ENCODE assay signal across 14 cellular contexts in the genomic region with DNA sequence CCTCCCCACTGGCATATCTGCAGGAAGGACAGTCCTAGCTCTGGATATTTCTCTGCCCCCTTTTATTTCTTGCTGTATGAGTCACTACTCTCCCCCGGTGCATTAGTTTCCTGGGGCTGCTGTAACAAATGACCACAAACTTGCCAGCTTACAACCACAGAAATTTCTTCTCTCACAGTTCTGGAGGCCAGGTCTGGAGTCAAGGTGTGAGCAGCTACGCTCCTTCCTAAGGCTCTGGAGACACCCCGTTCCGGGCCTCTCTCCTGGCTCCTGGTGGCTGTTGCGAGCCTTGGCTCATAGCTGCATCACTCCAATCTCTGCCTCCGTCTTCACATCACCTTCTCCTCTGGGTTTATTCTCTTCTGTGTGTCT. TPM values are rescaled to one million over a fixed set of nuclear protein-coding genes. Genes with fewer than 3 reads are reported as not detected.
DNase-seq lines count a peak whose midpoint lies in the region; ATAC-seq and TF ChIP-seq lines count a peak whose summit lies in the region.
"Had no signal": no experiment of that assay in that cellular context is flagged by ENCODE, and none has a peak within 500 bp of the region (broad histone marks: within the 10 kb centered on the region; RNA-seq: fewer than 3 reads in every experiment).

No MANE protein-coding gene starts in this region.

- H2BK15ac ChIP-seq in neuronal stem cell (ENCODE audit: low read length), result no peak overlapping the region

- peaks cover 5% of the 10 kb centered on the region for H3K4me1 ChIP-seq in foreskin keratinocyte
- H3K4me1 ChIP-seq in neuronal stem cell (ENCODE audit: control insufficient read depth in 2 of 2, insufficient read depth in 1 of 2, low read depth in 1 of 2, low read length in 2 of 2), result peaks cover 2 to 10% of the 10 kb centered on the region in 2 donors
- H3K4me1 ChIP-seq: parathyroid adenoma had no signal

- no peak overlapping the region for H4K8ac ChIP-seq in neuronal stem cell (ENCODE audit: low read depth, low read length)

- H2AK5ac ChIP-seq in neuronal stem cell (ENCODE audit: low read depth, low read length), result no peak overlapping the region

- no peaks in the 10 kb centered on the region for H3K4me1 Mint-ChIP-seq in stimulated activated effector memory CD8-positive, alpha-beta T cell treated with anti-CD3 and anti-CD28 coated beads, Interleukin-12 subunit alpha, Interleukin-12 subunit beta, amount 100 ng/mL, for 72 hours

- H3K4me3 Mint-ChIP-seq in stimulated activated effector memory CD8-positive, alpha-beta T cell treated with anti-CD3 and anti-CD28 coated beads, Interleukin-12 subunit alpha, Interleukin-12 subunit beta, amount 100 ng/mL, for 72 hours, result no peak overlapping the region

- no peak overlapping the region for H3K18ac ChIP-seq in neuronal stem cell (ENCODE audit: low read length)

- H3K4me3 ChIP-seq in neuronal stem cell (ENCODE audit: low read length in 2 of 2), result no peak overlapping the region
- H3K4me3 ChIP-seq: SK-N-MC had no signal

- no CpG with 5 or more reads among the region's 6 CpGs for WGBS in neuronal stem cell (ENCODE audit: extremely low coverage in 2 of 2, insufficient read length in 2 of 2, insufficient replicate concordance in 1 of 2), 2 donors

- no peak overlapping the region for H3K14ac ChIP-seq in neuronal stem cell (ENCODE audit: low read length)

- ATAC-seq in Right ventricle myocardium inferior, result peak; percentile 38
- no peak for ATAC-seq in Right ventricle myocardium superior (ENCODE audit: poor library complexity)
- peak; percentile 75 for ATAC-seq in foreskin keratinocyte
- ATAC-seq in stimulated activated effector memory CD8-positive, alpha-beta T cell treated with anti-CD3 and anti-CD28 coated beads, Interleukin-12 subunit alpha, Interleukin-12 subunit beta, amount 100 ng/mL, for 72 hours, result peak; percentile 42
- ATAC-seq in GM18498 (IDR thresholded peaks at IDR 0.05; ENCODE audit: unreplicated experiment), result no peak

- H3K9ac ChIP-seq in neuronal stem cell (ENCODE audit: low read depth, low read length, poor library complexity), result no peak overlapping the region
- H3K9ac ChIP-seq: parathyroid adenoma had no signal

- no peak overlapping the region for H4K91ac ChIP-seq in neuronal stem cell (ENCODE audit: low read depth, low read length, poor library complexity)

- intact Hi-C loops in Right ventricle myocardium inferior (cut with DNase I) (no loop called here), Right ventricle myocardium superior (cut with DNase I) (no loop called here)

- H2AFZ ChIP-seq in neuronal stem cell (ENCODE audit: low read length), result no peak overlapping the region
- H2AFZ ChIP-seq: parathyroid adenoma had no signal

- DNase-seq in Right ventricle myocardium inferior (ENCODE audit: missing footprints) (no peak), Right ventricle myocardium superior (no peak), UCSD-AML1 (lab: John Stamatoyannopoulos, UW; ENCODE audit: unreplicated experiment) (peak; percentile 29), foreskin keratinocyte (peak; percentile 47 to 68), neuronal stem cell (ENCODE audit: low spot score) (no peak), ureter (ENCODE audit: low spot score) (no peak)
- DNase-seq in stimulated activated effector memory CD8-positive, alpha-beta T cell treated with anti-CD3 and anti-CD28 coated beads, Interleukin-12 subunit alpha, Interleukin-12 subunit beta, amount 100 ng/mL, for 72 hours (ENCODE audit: low spot score in 2 of 2), result no peak
- DNase-seq: activated CD4-positive, alpha-beta T cell treated with anti-CD3 and anti-CD28 coated beads for 4 hours; activated effector memory CD4-positive, alpha-beta T cell treated with Interleukin-2 at 50 U/mL for 16 hours; NCI-H146; NCI-H82 had no signal

- H3K23ac ChIP-seq in neuronal stem cell (ENCODE audit: low read depth, low read length, poor library complexity), result no peak overlapping the region

- H2BK120ac ChIP-seq in neuronal stem cell (ENCODE audit: low read depth, low read length), result no peak overlapping the region

- H3K9me3 ChIP-seq in neuronal stem cell (replicated peaks in 1 of 2; ENCODE audit: control insufficient read depth in 2 of 2, insufficient read depth in 1 of 2, low read depth in 1 of 2, low read length in 2 of 2), result no peaks in the 10 kb centered on the region

- H3K27ac ChIP-seq in foreskin keratinocyte, result no peak overlapping the region
- no peak overlapping the region for H3K27ac ChIP-seq in neuronal stem cell (replicated peaks; ENCODE audit: low read length)
- H3K27ac ChIP-seq: parathyroid adenoma, SK-N-MC had no signal

- H3K79me1 ChIP-seq in neuronal stem cell (ENCODE audit: low read depth, low read length), result no peaks in the 10 kb centered on the region

- H3K9me3 Mint-ChIP-seq in stimulated activated effector memory CD8-positive, alpha-beta T cell treated with anti-CD3 and anti-CD28 coated beads, Interleukin-12 subunit alpha, Interleukin-12 subunit beta, amount 100 ng/mL, for 72 hours, result peaks cover 10% of the 10 kb centered on the region

- TF ChIP-seq CTCF in foreskin keratinocyte (conservative IDR thresholded peaks at IDR 0.05), result no peak

- H2BK5ac ChIP-seq in neuronal stem cell (ENCODE audit: low read length), result no peak overlapping the region

- H2BK12ac ChIP-seq in neuronal stem cell (ENCODE audit: low read length), result no peak overlapping the region

- no peaks in the 10 kb centered on the region for H3K36me3 ChIP-seq in neuronal stem cell (replicated peaks in 1 of 2; ENCODE audit: control insufficient read depth in 2 of 2, insufficient read depth in 2 of 2, low read length in 2 of 2)

- H3K36me3 Mint-ChIP-seq in stimulated activated effector memory CD8-positive, alpha-beta T cell treated with anti-CD3 and anti-CD28 coated beads, Interleukin-12 subunit alpha, Interleukin-12 subunit beta, amount 100 ng/mL, for 72 hours, result no peaks in the 10 kb centered on the region

- no peak overlapping the region for H3K4ac ChIP-seq in neuronal stem cell (ENCODE audit: low read length)

- H3K27me3 ChIP-seq in foreskin keratinocyte (no peaks in the 10 kb centered on the region), neuronal stem cell (ENCODE audit: control insufficient read depth in 3 of 3, insufficient read depth in 3 of 3, low read depth in 1 of 3, low read length in 3 of 3) (no peaks in the 10 kb centered on the region)

- no peak overlapping the region for H3K4me2 ChIP-seq in neuronal stem cell (ENCODE audit: insufficient read depth, low read length, poor library complexity, severe bottlenecking)

- no peak overlapping the region for H3K27ac Mint-ChIP-seq in stimulated activated effector memory CD8-positive, alpha-beta T cell treated with anti-CD3 and anti-CD28 coated beads, Interleukin-12 subunit alpha, Interleukin-12 subunit beta, amount 100 ng/mL, for 72 hours

RNA-seq across cellular contexts. Expression of gene PTPRM, which starts 34.1 kb away (rescaled TPM):
- 102 TPM for total RNA-seq in Right ventricle myocardium inferior
- total RNA-seq in Right ventricle myocardium superior, result 101 TPM
- total RNA-seq in foreskin keratinocyte, result 8.4 and 17.9 TPM in 2 replicates
- 6.2 and 9.7 TPM in 2 replicates for polyA plus RNA-seq in foreskin keratinocyte
- polyA plus RNA-seq in neuronal stem cell (2013, experiment 1 of 2), result 12.6 TPM
- 10.1 TPM for polyA plus RNA-seq in neuronal stem cell (2013, experiment 2 of 2)
- total RNA-seq in ureter, result 148 TPM

Comparison
In these comparisons a context has a peak if more than half of its experiments do, and no peak if none do; other contexts are left out.
1. ATAC-seq: peak in Right ventricle myocardium inferior (single experiment), foreskin keratinocyte (single experiment) and stimulated activated effector memory CD8-positive, alpha-beta T cell treated with anti-CD3 and anti-CD28 coated beads, Interleukin-12 subunit alpha, Interleukin-12 subunit beta, amount 100 ng/mL, for 72 hours (single experiment); none in Right ventricle myocardium superior (single experiment) and GM18498 (single experiment).
2. DNase-seq: peak in UCSD-AML1 (single experiment) and foreskin keratinocyte (2 of 2); none in Right ventricle myocardium inferior (single experiment), Right ventricle myocardium superior (single experiment), stimulated activated effector memory CD8-positive, alpha-beta T cell treated with anti-CD3 and anti-CD28 coated beads, Interleukin-12 subunit alpha, Interleukin-12 subunit beta, amount 100 ng/mL, for 72 hours (0 of 2), neuronal stem cell (single experiment) and ureter (single experiment).